ENCODE assay signal across 9 cellular contexts in genomic region chr12:14373202-14373601, GRCh38. TPM values are rescaled to one million over a fixed set of nuclear protein-coding genes. Genes with fewer than 3 reads are reported as not detected.
DNase-seq lines count a peak whose midpoint lies in the region; ATAC-seq and TF ChIP-seq lines count a peak whose summit lies in the region.
"Had no signal": no experiment of that assay in that cellular context is flagged by ENCODE, and none has a peak within 500 bp of the region (broad histone marks: within the 10 kb centered on the region; RNA-seq: fewer than 3 reads in every experiment).

No MANE protein-coding gene starts in this region.

- H3K9me3 ChIP-seq in psoas muscle, result no peaks in the 10 kb centered on the region

- DNase-seq in H4 (ENCODE audit: low spot score) (peak; percentile 70), SK-MEL-5 (ENCODE audit: low read depth, low spot score) (peak; percentile 58), fibroblast of gingiva (ENCODE audit: low read depth) (peak; percentile 53), psoas muscle (no peak), islet precursor cell (no peak)
- DNase-seq: effector CD8-positive, alpha-beta T cell; T1000 had no signal

- in situ Hi-C loops in SK-MEL-5 (cut with HindIII; ENCODE audit: low pct_unique_long_range_greater_than_20kb, low sequenced_read_pairs), result no loop called here

- peaks cover 31% of the 10 kb centered on the region for H3K4me1 ChIP-seq in psoas muscle

- no peaks in the 10 kb centered on the region for H3K36me3 ChIP-seq in psoas muscle (ENCODE audit: insufficient read depth in 1 of 2, low read depth in 1 of 2)

- TF ChIP-seq CTCF in psoas muscle (IDR thresholded peaks at IDR 0.05), result no peak

- intact Hi-C loops in psoas muscle (cut with DNase I), result no loop called here

- peak; percentile 48 to 81 (median 76) for ATAC-seq in psoas muscle
- ATAC-seq in HG03442 (IDR thresholded peaks at IDR 0.05; ENCODE audit: unreplicated experiment), result no peak
- ATAC-seq in HG03571 (IDR thresholded peaks at IDR 0.05; ENCODE audit: unreplicated experiment), result no peak

- H3K27me3 ChIP-seq in psoas muscle (ENCODE audit: insufficient read depth in 3 of 3, low read length in 2 of 3), result no peaks in the 10 kb centered on the region

- H3K27ac ChIP-seq in psoas muscle, result peak overlapping the region; percentile 52

- no peak overlapping the region for H3K4me3 ChIP-seq in psoas muscle

RNA-seq across cellular contexts. Expression of gene ATF7IP, which starts 7.7 kb away (rescaled TPM):
- total RNA-seq in H4 (2014; rRNA removed; shearing (Covaris generic)), result 34.2 and 51.3 TPM in 2 replicates
- total RNA-seq in SK-MEL-5 (2014; rRNA removed; shearing (Covaris generic)), result 16.9 and 19.4 TPM in 2 replicates
- polyA plus RNA-seq in SK-MEL-5 (2015; cell fraction: cytosol; rRNA removed), result 13.2 and 17.1 TPM in 2 replicates
- 15.6 and 24.2 TPM in 2 replicates for polyA plus RNA-seq in SK-MEL-5 (2015; cell fraction: nucleus; rRNA removed)
- total RNA-seq in psoas muscle, result 10 to 100 TPM; 28.5 to 56.3 (median 37.9) TPM
- polyA plus RNA-seq in psoas muscle, result 10 to 100 TPM in 1 of 3 donors, 1 to 10 TPM in 2; 3.9 to 13.4 (median 5.8) TPM

Comparison
In these comparisons a context has a peak if more than half of its experiments do, and no peak if none do; other contexts are left out.
1. DNase-seq: peak in H4 (single experiment), SK-MEL-5 (single experiment) and fibroblast of gingiva (single experiment); none in psoas muscle (0 of 2) and islet precursor cell (single experiment).
2. ATAC-seq: peak in psoas muscle (4 of 4); none in HG03442 (single experiment) and HG03571 (single experiment).